Comparison of ENCODE assay signal across 18 cellular contexts in the genomic region with DNA sequence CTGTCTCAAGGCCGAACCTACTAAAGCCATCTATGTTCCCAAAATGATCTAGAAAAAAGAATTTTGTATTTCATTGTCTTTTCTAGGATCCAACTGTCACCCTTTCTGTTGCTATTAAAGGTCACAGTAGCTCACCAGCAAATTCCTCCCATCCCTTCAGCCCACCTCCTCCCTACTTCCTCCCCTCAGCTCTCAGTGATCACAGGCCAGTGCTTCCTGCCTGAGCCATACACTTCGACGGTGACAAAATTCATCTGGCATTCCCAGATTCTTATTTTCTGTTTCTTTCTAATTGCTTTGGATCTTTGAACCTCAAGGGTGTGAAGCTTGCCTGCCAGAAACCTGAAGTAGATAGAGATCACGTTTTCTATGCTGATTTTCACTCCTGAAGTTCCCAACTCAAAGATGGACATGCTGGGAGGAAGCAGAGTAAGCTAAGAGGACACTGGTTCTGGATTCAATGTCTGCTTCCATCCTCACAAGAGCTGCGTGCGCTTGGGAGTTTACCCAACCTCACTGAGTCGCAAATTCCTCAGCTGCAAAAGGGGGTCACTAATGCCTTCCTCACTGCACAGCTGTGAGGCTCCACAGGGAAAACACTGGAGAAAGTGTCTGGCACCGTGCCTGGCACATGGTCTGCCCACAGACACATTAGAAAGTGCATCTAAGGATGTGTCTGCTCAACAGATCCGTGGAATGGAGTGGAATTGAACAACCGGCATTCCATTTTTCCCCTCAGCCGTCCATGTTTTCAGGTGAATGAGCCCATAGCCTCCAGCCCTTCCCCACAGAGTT. TPM values are rescaled to one million over a fixed set of nuclear protein-coding genes. Genes with fewer than 3 reads are reported as not detected.
DNase-seq lines count a peak whose midpoint lies in the region; ATAC-seq, FAIRE-seq and TF ChIP-seq lines count a peak whose summit lies in the region.
"Had no signal": no experiment of that assay in that cellular context is flagged by ENCODE, and none has a peak within 500 bp of the region (broad histone marks: within the 10 kb centered on the region; RNA-seq: fewer than 3 reads in every experiment).

No MANE protein-coding gene starts in this region.

- no peak for TF ChIP-seq EP300 in H1 (IDR thresholded peaks at IDR 0.05; ENCODE audit: borderline replicate concordance in 1 of 2, low read depth in 2 of 2, low read length in 2 of 2)

- H3K27me3 Mint-ChIP-seq in stimulated activated memory B cell treated with anti-CD40 and anti-IgM and Interleukin-4, amounts not matched to agents 10 μg/mL and 1 μg/mL and 100 μg/mL, for 72 hours: no peaks in the 10 kb centered on the region
- peaks cover 5% of the 10 kb centered on the region for H3K27me3 Mint-ChIP-seq in activated CD8-positive, alpha-beta memory T cell treated with anti-CD3 and anti-CD28 coated beads, Interleukin-2, amount 10 ng/mL, durations not matched to agents 7 days and 5 days

- H2BK12ac ChIP-seq in H1 (ENCODE audit: low read depth, low read length) (no peak overlapping the region; the same call in 1 of the 2 replicates), mesenchymal stem cell (ENCODE audit: low read length in 2 of 2) (no peak overlapping the region)

- H4K5ac ChIP-seq in H1 (ENCODE audit: insufficient read length, low read depth, low read length): no peak overlapping the region

- no peak overlapping the region for H3K4me3 Mint-ChIP-seq in stimulated activated memory B cell treated with anti-CD40 and anti-IgM and Interleukin-4, amounts not matched to agents 10 μg/mL and 1 μg/mL and 100 μg/mL, for 72 hours
- no peak overlapping the region for H3K4me3 Mint-ChIP-seq in activated CD8-positive, alpha-beta memory T cell treated with anti-CD3 and anti-CD28 coated beads, Interleukin-2, amount 10 ng/mL, durations not matched to agents 7 days and 5 days
- H3K4me3 Mint-ChIP-seq: dendritic cell treated with granulocyte-macrophage colony-stimulating factor and Interleukin-4, amounts not matched to agents 40 ng/mL and 50 ng/mL, for 4 days had no signal

- H2AFZ ChIP-seq in H1 (ENCODE audit: low read length) (no peak overlapping the region), mesenchymal stem cell (ENCODE audit: low read depth, low read length) (no peak overlapping the region)

- no peak for ATAC-seq in stimulated activated memory B cell treated with anti-CD40 and anti-IgM and Interleukin-4, amounts not matched to agents 10 μg/mL and 1 μg/mL and 100 μg/mL, for 72 hours
- no peak for ATAC-seq in activated CD8-positive, alpha-beta memory T cell treated with anti-CD3 and anti-CD28 coated beads, Interleukin-2, amount 10 ng/mL, durations not matched to agents 7 days and 5 days

- peaks cover 4% of the 10 kb centered on the region for H3K9me3 Mint-ChIP-seq in stimulated activated memory B cell treated with anti-CD40 and anti-IgM and Interleukin-4, amounts not matched to agents 10 μg/mL and 1 μg/mL and 100 μg/mL, for 72 hours
- H3K9me3 Mint-ChIP-seq in activated CD8-positive, alpha-beta memory T cell treated with anti-CD3 and anti-CD28 coated beads, Interleukin-2, amount 10 ng/mL, durations not matched to agents 7 days and 5 days (ENCODE audit: low read depth): peaks cover 5% of the 10 kb centered on the region

- no peak for TF ChIP-seq RAD21 in H1 (IDR thresholded peaks at IDR 0.05 in 1 of 2, conservative IDR thresholded peaks at IDR 0.05 in 1 of 2; ENCODE audit: low read depth in 2 of 2, low read length in 2 of 2)

- no peak overlapping the region for H3K4me3 ChIP-seq in AG10803 (ENCODE audit: low read length)
- no peak overlapping the region for H3K4me3 ChIP-seq in SJCRH30
- H3K4me3 ChIP-seq in H1 (ENCODE audit: extremely low read depth in 1 of 4, insufficient read depth in 2 of 4, low read depth in 3 of 4, low read length in 4 of 4): no peak overlapping the region
- H3K4me3 ChIP-seq in mesenchymal stem cell (ENCODE audit: insufficient read depth in 1 of 2, low read depth in 1 of 2, low read length in 2 of 2): no peak overlapping the region
- H3K4me3 ChIP-seq: ascending aorta, right lobe of liver, stomach had no signal

- no peak overlapping the region for H3K56ac ChIP-seq in H1 (replicated peaks; ENCODE audit: insufficient read length, low read depth, low read length)

- no peak overlapping the region for H3K27ac ChIP-seq in SJCRH30
- no peak overlapping the region for H3K27ac ChIP-seq in H1 (ENCODE audit: low read depth, low read length)
- H3K27ac ChIP-seq in mesenchymal stem cell (ENCODE audit: low read length, poor library complexity, severe bottlenecking): no peak overlapping the region
- H3K27ac ChIP-seq: ascending aorta, right lobe of liver, stomach had no signal

- H3K23ac ChIP-seq in H1 (ENCODE audit: insufficient read length) (no peak overlapping the region), mesenchymal stem cell (ENCODE audit: low read length in 2 of 2) (no peak overlapping the region)

- no peak overlapping the region for H3K27ac Mint-ChIP-seq in stimulated activated memory B cell treated with anti-CD40 and anti-IgM and Interleukin-4, amounts not matched to agents 10 μg/mL and 1 μg/mL and 100 μg/mL, for 72 hours
- no peak overlapping the region for H3K27ac Mint-ChIP-seq in activated CD8-positive, alpha-beta memory T cell treated with anti-CD3 and anti-CD28 coated beads, Interleukin-2, amount 10 ng/mL, durations not matched to agents 7 days and 5 days
- H3K27ac Mint-ChIP-seq: dendritic cell treated with granulocyte-macrophage colony-stimulating factor and Interleukin-4, amounts not matched to agents 40 ng/mL and 50 ng/mL, for 4 days had no signal

- no peaks in the 10 kb centered on the region for H3K79me2 ChIP-seq in H1 (ENCODE audit: control insufficient read depth in 1 of 2, insufficient read depth in 2 of 2, low read length in 2 of 2)

- H2BK120ac ChIP-seq in H1 (replicated peaks; ENCODE audit: low read depth, low read length): no peak overlapping the region
- no peak overlapping the region for H2BK120ac ChIP-seq in mesenchymal stem cell (ENCODE audit: low read depth, low read length)

- H3K36me3 ChIP-seq in SJCRH30: no peaks in the 10 kb centered on the region
- no peaks in the 10 kb centered on the region for H3K36me3 ChIP-seq in H1 (ENCODE audit: control insufficient read depth in 2 of 4, insufficient read depth in 4 of 4, low read length in 3 of 4)
- peaks cover 8 to 22% of the 10 kb centered on the region in 2 experiments for H3K36me3 ChIP-seq in mesenchymal stem cell (ENCODE audit: control insufficient read depth in 1 of 2, insufficient read depth in 2 of 2, low read depth in 1 of 2, low read length in 2 of 2)
- H3K36me3 ChIP-seq: right lobe of liver had no signal

- H3K18ac ChIP-seq in H1 (ENCODE audit: extremely low read depth, low read length): no peak overlapping the region
- no peak overlapping the region for H3K18ac ChIP-seq in mesenchymal stem cell (ENCODE audit: low read depth in 1 of 2, low read length in 2 of 2)

- TF ChIP-seq CTCF in AG10803 (conservative IDR thresholded peaks at IDR 0.05; ENCODE audit: low read length) (no peak), H1 (IDR thresholded peaks at IDR 0.05; ENCODE audit: control extremely low read depth in 1 of 3, insufficient read depth in 1 of 3, low read depth in 1 of 3, low read length in 3 of 3) (no peak)

- POLR2A ChIA-PET in H1 (lab: Charles Lee; ENCODE audit: partially characterized antibody): interaction anchor here (0.9 to 1.4 kb wide), 2 partner anchors 8 to 11 kb away, joined by 4 read pairs; no protein-coding TSS in a partner anchor

- H3K14ac ChIP-seq in H1 (ENCODE audit: insufficient read length) (no peak overlapping the region), mesenchymal stem cell (ENCODE audit: low read length in 2 of 2) (no peak overlapping the region)

- no peak overlapping the region for H3K4ac ChIP-seq in H1 (replicated peaks; ENCODE audit: insufficient read length, low read depth, low read length)
- no peak overlapping the region for H3K4ac ChIP-seq in mesenchymal stem cell (ENCODE audit: low read depth in 1 of 2, low read length in 2 of 2)

- H2BK20ac ChIP-seq in H1 (ENCODE audit: low read length): no peak overlapping the region

- FAIRE-seq in H1 (lab: Jason Lieb, UNC) (no peak), GM19239 (lab: Jason Lieb, UNC) (no peak)

- H2BK15ac ChIP-seq in H1 (ENCODE audit: low read length) (no peak overlapping the region), mesenchymal stem cell (ENCODE audit: low read depth, poor library complexity, severe bottlenecking) (no peak overlapping the region)

- DNase-seq in AG10803 (ENCODE audit: low read depth) (peak; percentile 75), SJCRH30 (peak; percentile 17 to 30), H1 (ENCODE audit: low read depth in 1 of 2, low spot score in 2 of 2) (no peak), mesenchymal stem cell (peak; percentile 39), activated gamma-delta T cell treated with Interleukin-2 at 50 U/mL for 16 hours (no peak), GM19239 (ENCODE audit: insufficient read length, low spot score) (no peak)
- DNase-seq in activated CD8-positive, alpha-beta memory T cell treated with anti-CD3 and anti-CD28 coated beads, Interleukin-2, amount 10 ng/mL, durations not matched to agents 7 days and 5 days: no peak
- DNase-seq: activated CD4-positive, alpha-beta T cell treated with anti-CD3 and anti-CD28 coated beads for 48 hours; activated CD8-positive, alpha-beta memory T cell treated with anti-CD3 and anti-CD28 coated beads, Interleukin-2, amount 50 U/mL, for 48 hours; activated naive CD4-positive, alpha-beta T cell; islet precursor cell; NCI-H2081 treated with DMSO at 0.1 percent for 48 hours; NCI-H526; right lobe of liver; stomach had no signal

- no peak overlapping the region for H4K91ac ChIP-seq in H1 (replicated peaks; ENCODE audit: insufficient read length, low read length)
- H4K91ac ChIP-seq in mesenchymal stem cell (ENCODE audit: low read length): no peak overlapping the region

- 82% methylated on average over 11 of the region's 11 CpGs; no CpG with 5 or more reads in 1 of the 2 experiments for WGBS in H1 (ENCODE audit: extremely low coverage in 1 of 2, insufficient coverage in 1 of 2, insufficient read length in 1 of 2, insufficient replicate concordance in 2 of 2, low coverage in 1 of 2, low lambda C conversion rate in 2 of 2, missing lambda C conversion rate in 1 of 2), 2 experiments
- 52% methylated on average over 11 of the region's 11 CpGs for WGBS in mesenchymal stem cell

- H3K79me1 ChIP-seq in H1 (ENCODE audit: low read depth, low read length) (no peaks in the 10 kb centered on the region), mesenchymal stem cell (replicated peaks; ENCODE audit: low read length, poor library complexity, severe bottlenecking) (no peaks in the 10 kb centered on the region)

- no peak overlapping the region for H2AK5ac ChIP-seq in H1 (ENCODE audit: low read depth, low read length)
- H2AK5ac ChIP-seq in mesenchymal stem cell (ENCODE audit: low read length, severe bottlenecking): no peak overlapping the region

- peak overlapping the region; percentile 59; the same call in 1 of the 2 replicates for H4K8ac ChIP-seq in H1 (ENCODE audit: extremely low read depth, insufficient read depth, low read length)
- no peak overlapping the region for H4K8ac ChIP-seq in mesenchymal stem cell (ENCODE audit: low read length)

- H3K9me3 ChIP-seq in SJCRH30 (replicated peaks) (0 out of 2 replicates have a peak, but pooled peaks cover 5% of the 10 kb centered on the region), H1 (ENCODE audit: insufficient read depth in 2 of 2, low read depth in 1 of 2, low read length in 1 of 2) (no peaks in the 10 kb centered on the region), mesenchymal stem cell (ENCODE audit: control insufficient read depth, low read length) (peaks cover 21% of the 10 kb centered on the region)
- H3K9me3 ChIP-seq: ascending aorta, right lobe of liver had no signal

- H3K27me3 ChIP-seq in SJCRH30 (no peaks in the 10 kb centered on the region), H1 (replicated peaks in 1 of 4; ENCODE audit: control insufficient read depth in 3 of 4, extremely low read depth in 1 of 4, insufficient read depth in 3 of 4, low read length in 3 of 4) (no peaks in the 10 kb centered on the region; a peak in 2 of 7 replicates), mesenchymal stem cell (ENCODE audit: control insufficient read depth in 1 of 2, insufficient read depth in 1 of 2, low read length in 2 of 2) (no peaks in the 10 kb centered on the region)
- H3K27me3 ChIP-seq: ascending aorta, right lobe of liver, stomach had no signal

- H3K9ac ChIP-seq in H1 (replicated peaks in 1 of 4; ENCODE audit: extremely low read depth in 1 of 4, low read depth in 3 of 4, low read length in 3 of 4) (no peak overlapping the region), mesenchymal stem cell (ENCODE audit: low read length) (no peak overlapping the region)

- peaks cover 41% of the 10 kb centered on the region for H3K36me3 Mint-ChIP-seq in stimulated activated memory B cell treated with anti-CD40 and anti-IgM and Interleukin-4, amounts not matched to agents 10 μg/mL and 1 μg/mL and 100 μg/mL, for 72 hours
- H3K36me3 Mint-ChIP-seq in activated CD8-positive, alpha-beta memory T cell treated with anti-CD3 and anti-CD28 coated beads, Interleukin-2, amount 10 ng/mL, durations not matched to agents 7 days and 5 days: peaks cover 12% of the 10 kb centered on the region

- H2BK5ac ChIP-seq in H1 (ENCODE audit: low read depth, low read length) (no peak overlapping the region), mesenchymal stem cell (ENCODE audit: low read depth, low read length, poor library complexity, severe bottlenecking) (no peak overlapping the region)

- no peak overlapping the region for H3K4me2 ChIP-seq in H1 (ENCODE audit: insufficient read depth in 1 of 2, low read depth in 2 of 2, low read length in 2 of 2)
- no peak overlapping the region for H3K4me2 ChIP-seq in mesenchymal stem cell (ENCODE audit: low read length, poor library complexity, severe bottlenecking)

- no peaks in the 10 kb centered on the region for H4K20me1 ChIP-seq in H1 (replicated peaks in 1 of 2; ENCODE audit: control insufficient read depth in 1 of 2, insufficient read depth in 2 of 2, low read length in 2 of 2)

- no peaks in the 10 kb centered on the region for H3K23me2 ChIP-seq in H1 (ENCODE audit: low read depth, low read length)

- no peaks in the 10 kb centered on the region for H3K4me1 Mint-ChIP-seq in stimulated activated memory B cell treated with anti-CD40 and anti-IgM and Interleukin-4, amounts not matched to agents 10 μg/mL and 1 μg/mL and 100 μg/mL, for 72 hours
- H3K4me1 Mint-ChIP-seq in activated CD8-positive, alpha-beta memory T cell treated with anti-CD3 and anti-CD28 coated beads, Interleukin-2, amount 10 ng/mL, durations not matched to agents 7 days and 5 days: no peaks in the 10 kb centered on the region

- H3K4me1 ChIP-seq in SJCRH30 (peaks cover 8% of the 10 kb centered on the region; the same call in 1 of the 2 replicates), H1 (replicated peaks in 1 of 4; ENCODE audit: control insufficient read depth in 3 of 4, insufficient read depth in 4 of 4, low read length in 3 of 4) (peaks cover 0 to 6% (median 0%) of the 10 kb centered on the region in 4 experiments; a peak in 3 of 7 replicates), mesenchymal stem cell (ENCODE audit: control insufficient read depth, insufficient read depth, low read depth, low read length) (peaks cover under 1% of the 10 kb centered on the region)
- H3K4me1 ChIP-seq: ascending aorta, right lobe of liver had no signal

- no peak for TF ChIP-seq POLR2A in H1 (IDR thresholded peaks at IDR 0.05; ENCODE audit: control extremely low read depth in 1 of 2, low read depth in 2 of 2, low read length in 2 of 2)

- CTCF ChIA-PET in H1 (lab: Charles Lee; ENCODE audit: partially characterized antibody): interaction anchor here (0.5 to 6.0 kb wide), 11 partner anchors 10 to 871 kb away, joined by 3 to 74 read pairs (median 4); no protein-coding TSS in a partner anchor
- CTCF ChIA-PET in activated CD8-positive, alpha-beta memory T cell treated with anti-CD3 and anti-CD28 coated beads, Interleukin-2, amount 10 ng/mL, durations not matched to agents 7 days and 5 days (lab: Charles Lee): no interaction called here

RNA-seq across cellular contexts. Expression of gene MDGA1, which starts 34.5 kb away (rescaled TPM):
- 3.3 and 4.8 TPM in 2 replicates for total RNA-seq in SJCRH30 (2014; rRNA removed; shearing (Covaris generic))
- 0.61 and 0.74 TPM in 2 replicates for total RNA-seq in H1 (2021; fragmentation: NEBNext Ultra II Directional; extraction: Animal tissue kit (Norgen Biotek cat#: 25700))
- 0.74 and 2.3 TPM in 2 replicates for polyA plus RNA-seq in H1 (2011; rRNA removed)
- 1.1 TPM for polyA plus RNA-seq in H1 (2011; cell fraction: cytosol; rRNA removed)
- 2.0 TPM for polyA plus RNA-seq in H1 (2011; cell fraction: nucleus; rRNA removed)
- 0.32 to 1.9 TPM (median 0.65 TPM) in 4 replicates for polyA plus RNA-seq in H1 (2012, experiment 1 of 2)
- 1.4 TPM for polyA plus RNA-seq in H1 (2012, experiment 2 of 2)
- 0.49 TPM for polyA plus RNA-seq in H1 (2013, experiment 1 of 2)
- 0.53 TPM for polyA plus RNA-seq in H1 (2013, experiment 2 of 2)
- polyA minus RNA-seq in H1 (2011; rRNA and poly(A)+ RNA removed): 1.1 and 1.3 TPM in 2 replicates
- polyA minus RNA-seq in H1 (2011; cell fraction: cytosol; rRNA and poly(A)+ RNA removed): not detected
- polyA minus RNA-seq in H1 (2011; cell fraction: nucleus; rRNA and poly(A)+ RNA removed): 1.4 TPM
- 2.1 TPM for polyA plus RNA-seq in mesenchymal stem cell (2013, experiment 1 of 2)
- polyA plus RNA-seq in mesenchymal stem cell (2013, experiment 2 of 2): 1.8 TPM
- total RNA-seq in activated CD8-positive, alpha-beta memory T cell treated with anti-CD3 and anti-CD28 coated beads, Interleukin-2, amount 10 ng/mL, durations not matched to agents 7 days and 5 days: 10 to 100 TPM; 15.5 to 26.0 TPM

Comparison
In these comparisons a context has a peak if more than half of its experiments do, and no peak if none do; other contexts are left out.
1. DNase-seq: peak in AG10803 (single experiment), SJCRH30 (2 of 2) and mesenchymal stem cell (single experiment); none in H1 (0 of 2), activated gamma-delta T cell treated with Interleukin-2 at 50 U/mL for 16 hours (single experiment), activated CD8-positive, alpha-beta memory T cell treated with anti-CD3 and anti-CD28 coated beads, Interleukin-2, amount 10 ng/mL, durations not matched to agents 7 days and 5 days (single experiment) and GM19239 (single experiment).